In the genomic region with DNA sequence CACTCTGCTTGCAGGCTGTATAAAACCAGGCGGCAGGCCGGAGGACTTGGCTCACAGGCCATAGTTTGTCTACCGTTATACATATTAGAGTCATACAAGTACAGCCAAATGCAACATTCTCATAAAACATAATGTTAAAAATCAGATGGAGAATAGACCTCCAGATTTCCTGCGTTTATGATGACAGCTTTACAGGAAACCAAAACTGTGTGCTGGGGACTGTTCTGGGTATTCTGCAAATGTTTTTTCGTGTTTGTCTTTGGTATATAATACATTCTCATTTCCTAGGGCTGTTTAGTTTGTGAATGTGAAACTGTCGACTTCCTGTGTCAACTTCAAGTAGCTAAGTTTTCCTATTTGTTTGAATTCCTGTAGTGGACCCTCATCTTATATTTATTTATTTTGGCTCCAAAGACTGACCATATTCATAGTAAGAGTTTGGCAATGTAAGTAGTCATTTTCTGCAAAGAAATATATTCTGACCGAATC, we compare ENCODE assay signal across 11 cellular contexts.
A peak's percentile ranks its signal among the peaks of the same experiment; 100 is the strongest.
DNase-seq lines count a peak whose midpoint lies in the region; ATAC-seq, FAIRE-seq and TF ChIP-seq lines count a peak whose summit lies in the region.
"Had no signal": no experiment of that assay in that cellular context is flagged by ENCODE, and none has a peak within 500 bp of the region (broad histone marks: within the 10 kb centered on the region; RNA-seq: fewer than 3 reads in every experiment).

No MANE protein-coding gene starts in this region.

- intact Hi-C loops in sigmoid colon (cut with DNase I) = no loop called here

- TF ChIP-seq CTCF in GM12865 (IDR thresholded peaks at IDR 0.05; ENCODE audit: insufficient read depth, low read depth, low read length, missing control alignments) = no peak
- TF ChIP-seq CTCF in OCI-LY1 (IDR thresholded peaks at IDR 0.05; ENCODE audit: low read length) = no peak
- TF ChIP-seq CTCF in sigmoid colon (IDR thresholded peaks at IDR 0.05) = no peak
- TF ChIP-seq CTCF in BE2C (IDR thresholded peaks at IDR 0.05; ENCODE audit: low read depth, low read length) = no peak

- H3K9me3 ChIP-seq in OCI-LY1 (ENCODE audit: low read length) (no peaks in the 10 kb centered on the region), sigmoid colon (no peaks in the 10 kb centered on the region), BE2C (no peaks in the 10 kb centered on the region)

- H2AFZ ChIP-seq in OCI-LY1 (ENCODE audit: low read length) = peak overlapping the region; percentile 99

- FAIRE-seq in GM12892 (lab: Jason Lieb, UNC) = no peak

- H3K9ac ChIP-seq in OCI-LY1 (ENCODE audit: low read length) = peak overlapping the region; percentile 26; the same call in 1 of the 2 replicates

- no peaks in the 10 kb centered on the region for H3K36me3 ChIP-seq in OCI-LY1 (ENCODE audit: insufficient read depth, low read length)
- no peaks in the 10 kb centered on the region for H3K36me3 ChIP-seq in sigmoid colon
- H3K36me3 ChIP-seq in BE2C = no peaks in the 10 kb centered on the region

- no peaks in the 10 kb centered on the region for H3K79me2 ChIP-seq in OCI-LY1 (ENCODE audit: insufficient read depth, low read length)

- no peak for TF ChIP-seq POLR2A in sigmoid colon (IDR thresholded peaks at IDR 0.05)
- no peak for TF ChIP-seq POLR2A in GM12892 (IDR thresholded peaks at IDR 0.05; ENCODE audit: low read depth, low read length)

- no peak for ATAC-seq in HG03565 (IDR thresholded peaks at IDR 0.05; ENCODE audit: unreplicated experiment)
- no peak for ATAC-seq in HG03469 (IDR thresholded peaks at IDR 0.05; ENCODE audit: unreplicated experiment)
- ATAC-seq: right cardiac atrium had no signal

- H3K4me1 ChIP-seq in OCI-LY1 (ENCODE audit: insufficient read depth, low read length, severe bottlenecking) (peaks cover 28% of the 10 kb centered on the region), sigmoid colon (peaks cover 0 to 10% (median 4%) of the 10 kb centered on the region in 4 donors), BE2C (no peaks in the 10 kb centered on the region)

- no peaks in the 10 kb centered on the region for H3F3A ChIP-seq in OCI-LY1 (ENCODE audit: insufficient read depth, low read length)

- H3K9me2 ChIP-seq in OCI-LY1 (ENCODE audit: low read depth, low read length) = no peaks in the 10 kb centered on the region

- no peaks in the 10 kb centered on the region for H4K20me1 ChIP-seq in OCI-LY1 (ENCODE audit: insufficient read depth, low read length)

- H3K27me3 ChIP-seq in OCI-LY1 (ENCODE audit: insufficient read depth, low read length) = no peaks in the 10 kb centered on the region
- no peaks in the 10 kb centered on the region for H3K27me3 ChIP-seq in sigmoid colon
- H3K27me3 ChIP-seq in BE2C = no peaks in the 10 kb centered on the region

- DNase-seq in GM12865 (ENCODE audit: low read depth) (peak; percentile 24), dermis microvascular lymphatic vessel endothelial cell (ENCODE audit: low read depth in 2 of 2) (peak; percentile 91 to 93), sigmoid colon (no peak), BE2C (no peak), GM12892 (ENCODE audit: insufficient read length) (no peak)
- DNase-seq: aorta, T1000 had no signal

- H3K4me3 ChIP-seq in GM12865 (ENCODE audit: low read depth, low read length) (no peak overlapping the region), OCI-LY1 (ENCODE audit: low read depth, low read length, poor library complexity, severe bottlenecking) (peak overlapping the region; percentile 21), sigmoid colon (no peak overlapping the region), BE2C (ENCODE audit: low read depth, low read length) (no peak overlapping the region)

- H3K4me2 ChIP-seq in OCI-LY1 (ENCODE audit: low read length) = peak overlapping the region; percentile 55

- TF ChIP-seq EP300 in sigmoid colon (IDR thresholded peaks at IDR 0.05) = no peak

- H3K27ac ChIP-seq in OCI-LY1 (ENCODE audit: low read depth, low read length, poor library complexity, severe bottlenecking) = peak overlapping the region; percentile 60
- H3K27ac ChIP-seq in sigmoid colon = peak overlapping the region in 3 of 4 donors; percentile 8 to 29 (median 14)

- 21 to 52% methylated on average over 7 of the region's 7 CpGs for WGBS in sigmoid colon, 2 donors

Comparison
In these comparisons a context has a peak if more than half of its experiments do, and no peak if none do; other contexts are left out.
1. DNase-seq: peak in GM12865 (single experiment) and dermis microvascular lymphatic vessel endothelial cell (2 of 2); none in sigmoid colon (single experiment), BE2C (single experiment) and GM12892 (single experiment).